Comparison of ENCODE assay signal across 15 cellular contexts in genomic region chr9:120723547-120723946, GRCh38. TPM values are rescaled to one million over a fixed set of nuclear protein-coding genes. Genes with fewer than 3 reads are reported as not detected.
A peak's percentile ranks its signal among the peaks of the same experiment; 100 is the strongest.
DNase-seq lines count a peak whose midpoint lies in the region; ATAC-seq and TF ChIP-seq lines count a peak whose summit lies in the region.
"Had no signal": no experiment of that assay in that cellular context is flagged by ENCODE, and none has a peak within 500 bp of the region (broad histone marks: within the 10 kb centered on the region; RNA-seq: fewer than 3 reads in every experiment).

No MANE protein-coding gene starts in this region.

- TF ChIP-seq POLR2A in heart left ventricle (IDR thresholded peaks at IDR 0.05) (no peak), thyroid gland (IDR thresholded peaks at IDR 0.05) (peak in 1 of 2 donors; percentile 50), esophagus squamous epithelium (IDR thresholded peaks at IDR 0.05) (no peak)

- H3K27me3 ChIP-seq in heart left ventricle: no peaks in the 10 kb centered on the region
- H3K27me3 ChIP-seq in right atrium auricular region: no peaks in the 10 kb centered on the region
- H3K27me3 ChIP-seq in thyroid gland: no peaks in the 10 kb centered on the region
- no peaks in the 10 kb centered on the region for H3K27me3 ChIP-seq in esophagus squamous epithelium
- H3K27me3 ChIP-seq: body of pancreas, stomach had no signal

- intact Hi-C loops in heart left ventricle (cut with DNase I): no loop called here
- intact Hi-C loops in thyroid gland (cut with DNase I): no loop called here
- intact Hi-C loops in esophagus squamous epithelium (cut with DNase I): no loop called here

- 22 to 45% (median 29%) methylated on average over 2 of the region's 2 CpGs for WGBS in heart left ventricle, 4 donors
- 13 to 40% methylated on average over 2 of the region's 2 CpGs for WGBS in thyroid gland, 2 donors
- 54 to 79% methylated on average over 2 of the region's 2 CpGs for WGBS in esophagus squamous epithelium, 2 donors

- no peaks in the 10 kb centered on the region for H3K36me3 ChIP-seq in heart left ventricle
- H3K36me3 ChIP-seq in right atrium auricular region: no peaks in the 10 kb centered on the region
- no peaks in the 10 kb centered on the region for H3K36me3 ChIP-seq in thyroid gland
- H3K36me3 ChIP-seq in esophagus squamous epithelium: no peaks in the 10 kb centered on the region
- H3K36me3 ChIP-seq: stomach had no signal

- H3K4me1 ChIP-seq in heart left ventricle: peaks cover 0 to 5% (median 0%) of the 10 kb centered on the region in 12 donors
- peaks cover 0 to 8% of the 10 kb centered on the region in 2 donors for H3K4me1 ChIP-seq in right atrium auricular region
- peaks cover 14 to 25% of the 10 kb centered on the region in 2 donors for H3K4me1 ChIP-seq in thyroid gland
- H3K4me1 ChIP-seq in esophagus squamous epithelium: no peaks in the 10 kb centered on the region
- H3K4me1 ChIP-seq: body of pancreas, stomach had no signal

- H3K9me3 ChIP-seq in heart left ventricle (no peaks in the 10 kb centered on the region), right atrium auricular region (no peaks in the 10 kb centered on the region), thyroid gland (no peaks in the 10 kb centered on the region), esophagus squamous epithelium (no peaks in the 10 kb centered on the region)
- H3K9me3 ChIP-seq: body of pancreas, stomach had no signal

- peak in 3 of 4 donors; percentile 35 to 54 (median 52) for ATAC-seq in heart left ventricle
- ATAC-seq: body of pancreas, GM23338 had no signal

- H3K4me3 ChIP-seq in heart left ventricle: no peak overlapping the region
- no peak overlapping the region for H3K4me3 ChIP-seq in right atrium auricular region
- H3K4me3 ChIP-seq in astrocyte of the cerebellum (ENCODE audit: low read depth, low read length): no peak overlapping the region
- no peak overlapping the region for H3K4me3 ChIP-seq in thyroid gland (replicated peaks in 1 of 3)
- H3K4me3 ChIP-seq in esophagus squamous epithelium: no peak overlapping the region
- H3K4me3 ChIP-seq: body of pancreas, GM23338, stomach had no signal

- no peak overlapping the region for H3K27ac ChIP-seq in heart left ventricle
- H3K27ac ChIP-seq in right atrium auricular region: no peak overlapping the region
- peak overlapping the region in 2 of 3 donors; percentile 64 to 77 for H3K27ac ChIP-seq in thyroid gland
- H3K27ac ChIP-seq in esophagus squamous epithelium: no peak overlapping the region
- H3K27ac ChIP-seq: body of pancreas, stomach had no signal

- DNase-seq in heart left ventricle (no peak), right atrium auricular region (ENCODE audit: low spot score) (no peak), astrocyte of the cerebellum (ENCODE audit: low read depth) (peak; percentile 76), iris pigment epithelial cell (ENCODE audit: low read depth) (peak; percentile 90), thyroid gland (peak; percentile 59 to 66), OCI-M2 (lab: John Stamatoyannopoulos, UW; ENCODE audit: unreplicated experiment) (no peak), esophagus squamous epithelium (lab: John Stamatoyannopoulos, UW) (no peak), GOT3 (lab: John Stamatoyannopoulos, UW) (no peak)
- DNase-seq: activated CD4-positive, alpha-beta T cell treated with anti-CD3 and anti-CD28 coated beads, Interleukin-2, amount 10 ng/mL, durations not matched to agents 7 days and 5 days; activated naive CD4-positive, alpha-beta T cell; body of pancreas; NCI-H1694; retina; stomach had no signal

- in situ Hi-C loops in astrocyte of the cerebellum (cut with HindIII; ENCODE audit: low sequenced_read_pairs): no loop called here

- TF ChIP-seq CTCF in heart left ventricle (IDR thresholded peaks at IDR 0.05): no peak
- no peak for TF ChIP-seq CTCF in right atrium auricular region (IDR thresholded peaks at IDR 0.05)
- TF ChIP-seq CTCF in astrocyte of the cerebellum (IDR thresholded peaks at IDR 0.05; ENCODE audit: low read depth, low read length, missing control alignments): no peak
- TF ChIP-seq CTCF in thyroid gland (IDR thresholded peaks at IDR 0.05): no peak
- TF ChIP-seq CTCF in esophagus squamous epithelium (IDR thresholded peaks at IDR 0.05): no peak

RNA-seq across cellular contexts. Expression of gene MEGF9, which starts 9.3 kb away (rescaled TPM):
- total RNA-seq in heart left ventricle (10 to 100 TPM in 6 of 9 donors, 1 to 10 TPM in 3; 5.0 to 46.0 (median 13.3) TPM), right atrium auricular region (10 to 100 TPM; 15.3 to 23.8 TPM), thyroid gland (100 to 1,000 TPM in 3 of 4 donors, 10 to 100 TPM in 1; 65.2 to 194 (median 138) TPM), esophagus squamous epithelium (10 to 100 TPM; 16.2 to 20.8 (median 18.0) TPM)
- polyA plus RNA-seq in heart left ventricle: 1 to 10 TPM; 2.2 to 5.2 TPM

Comparison
In these comparisons a context has a peak if more than half of its experiments do, and no peak if none do; other contexts are left out.
1. DNase-seq: peak in astrocyte of the cerebellum (single experiment), iris pigment epithelial cell (single experiment) and thyroid gland (2 of 2); none in heart left ventricle (0 of 5), right atrium auricular region (single experiment), OCI-M2 (single experiment), esophagus squamous epithelium (single experiment) and GOT3 (single experiment).
2. H3K27ac ChIP-seq: peak in thyroid gland (2 of 3); none in heart left ventricle (0 of 12), right atrium auricular region (0 of 2) and esophagus squamous epithelium (0 of 4).